ENCODE assay signal across 30 cellular contexts in genomic region chr3:67437090-67437489, GRCh38.
DNase-seq lines count a peak whose midpoint lies in the region; ATAC-seq, FAIRE-seq and TF ChIP-seq lines count a peak whose summit lies in the region.
"Had no signal": no experiment of that assay in that cellular context is flagged by ENCODE, and none has a peak within 500 bp of the region (broad histone marks: within the 10 kb centered on the region; RNA-seq: fewer than 3 reads in every experiment).

No MANE protein-coding gene starts in this region.

- no peak overlapping the region for H3K27ac ChIP-seq in H1 (ENCODE audit: low read depth, low read length)
- H3K27ac ChIP-seq in HepG2 (ENCODE audit: extremely low read length, insufficient read depth, low read length): no peak overlapping the region
- H3K27ac ChIP-seq: breast epithelium, heart right ventricle, neutrophil, PC-9, prostate gland, thyroid gland, VCaP had no signal

- TF ChIP-seq POLR2A in H1 (IDR thresholded peaks at IDR 0.05; ENCODE audit: control extremely low read depth in 1 of 2, low read depth in 2 of 2, low read length in 2 of 2): no peak
- TF ChIP-seq POLR2A in HepG2 (IDR thresholded peaks at IDR 0.05; ENCODE audit: insufficient read depth in 1 of 2, low read depth in 2 of 2, low read length in 2 of 2): no peak

- H3K79me1 ChIP-seq in H1 (ENCODE audit: low read depth, low read length): no peaks in the 10 kb centered on the region

- ATAC-seq in HepG2: no peak
- ATAC-seq in GM21360 (IDR thresholded peaks at IDR 0.05; ENCODE audit: unreplicated experiment): no peak
- no peak for ATAC-seq in HG02840 (IDR thresholded peaks at IDR 0.05; ENCODE audit: low FRiP score, unreplicated experiment)
- ATAC-seq in HG02981 (IDR thresholded peaks at IDR 0.05; ENCODE audit: unreplicated experiment): no peak
- ATAC-seq: activated CD8-positive, alpha-beta T cell treated with anti-CD3 and anti-CD28 coated beads, Interleukin-2, amount 10 ng/mL, durations not matched to agents 7 days and 5 days; heart right ventricle; naive thymus-derived CD4-positive, alpha-beta T cell; sciatic nerve had no signal

- H2BK120ac ChIP-seq in H1 (replicated peaks; ENCODE audit: low read depth, low read length): no peak overlapping the region

- no peak overlapping the region for H3K56ac ChIP-seq in H1 (replicated peaks; ENCODE audit: insufficient read length, low read depth, low read length)

- H4K20me1 ChIP-seq in H1 (replicated peaks in 1 of 2; ENCODE audit: control insufficient read depth in 1 of 2, insufficient read depth in 2 of 2, low read length in 2 of 2) (no peaks in the 10 kb centered on the region), HepG2 (ENCODE audit: insufficient read depth, low read length) (no peaks in the 10 kb centered on the region)

- no peak overlapping the region for H2AFZ ChIP-seq in H1 (ENCODE audit: low read length)
- H2AFZ ChIP-seq in HepG2 (ENCODE audit: low read length): no peak overlapping the region
- H2AFZ ChIP-seq: PC-9 had no signal

- H3K4me2 ChIP-seq in H1 (ENCODE audit: insufficient read depth in 1 of 2, low read depth in 2 of 2, low read length in 2 of 2) (no peak overlapping the region), HepG2 (ENCODE audit: low read depth, low read length) (no peak overlapping the region)
- H3K4me2 ChIP-seq: PC-9 had no signal

- no peak overlapping the region for H4K8ac ChIP-seq in H1 (ENCODE audit: extremely low read depth, insufficient read depth, low read length)

- FAIRE-seq in H1 (lab: Jason Lieb, UNC): no peak
- no peak for FAIRE-seq in HepG2 (lab: Jason Lieb, UNC)
- FAIRE-seq: GM12891 had no signal

- TF ChIP-seq EP300 in H1 (IDR thresholded peaks at IDR 0.05; ENCODE audit: borderline replicate concordance in 1 of 2, low read depth in 2 of 2, low read length in 2 of 2) (no peak), HepG2 (IDR thresholded peaks at IDR 0.05; ENCODE audit: low read depth in 2 of 2, low read length in 2 of 2) (no peak), HepG2 (CRISPR knock-in tag; IDR thresholded peaks at IDR 0.05; ENCODE audit: borderline replicate concordance) (no peak)

- CTCF ChIA-PET in H1 (lab: Charles Lee; ENCODE audit: partially characterized antibody) (no interaction called here), HepG2 (lab: Yijun Ruan, JAX; ENCODE audit: low intra/inter-chr PET ratio, low total read pairs) (no interaction called here)

- H4K91ac ChIP-seq in H1 (replicated peaks; ENCODE audit: insufficient read length, low read length): no peak overlapping the region

- WGBS in H1 (ENCODE audit: extremely low coverage in 1 of 2, insufficient coverage in 1 of 2, insufficient read length in 1 of 2, insufficient replicate concordance in 2 of 2, low coverage in 1 of 2, low lambda C conversion rate in 2 of 2, missing lambda C conversion rate in 1 of 2), 2 experiments: 94% methylated on average over 3 of the region's 3 CpGs; no CpG with 5 or more reads in 1 of the 2 experiments
- 92% methylated on average over 3 of the region's 3 CpGs for WGBS in HepG2 (ENCODE audit: low lambda C conversion rate)

- no peak overlapping the region for H4K5ac ChIP-seq in H1 (ENCODE audit: insufficient read length, low read depth, low read length)

- H3K14ac ChIP-seq in H1 (ENCODE audit: insufficient read length): no peak overlapping the region

- no peaks in the 10 kb centered on the region for H3K36me3 ChIP-seq in H1 (ENCODE audit: control insufficient read depth in 2 of 4, insufficient read depth in 4 of 4, low read length in 3 of 4)
- H3K36me3 ChIP-seq in HepG2 (replicated peaks in 1 of 2; ENCODE audit: control insufficient read depth in 1 of 2, insufficient read depth in 2 of 2, low read length in 2 of 2): no peaks in the 10 kb centered on the region
- H3K36me3 ChIP-seq: breast epithelium, HAP-1, neutrophil, prostate gland, thyroid gland had no signal

- H2BK5ac ChIP-seq in H1 (ENCODE audit: low read depth, low read length): no peak overlapping the region

- in situ Hi-C loops in HepG2 (cut with HindIII; ENCODE audit: extremely low pct_ligation_motif_present, low pct_unique_long_range_greater_than_20kb): no loop called here

- DNase-seq in EL (peak; percentile 20), NCI-H226 (peak; percentile 23), H1 (ENCODE audit: low read depth in 1 of 2, low spot score in 2 of 2) (no peak), HepG2 (ENCODE audit: low spot score) (peak; percentile 10), NCI-H146 (lab: John Stamatoyannopoulos, UW) (no peak)
- DNase-seq: activated CD8-positive, alpha-beta T cell treated with anti-CD3 and anti-CD28 coated beads, Interleukin-2, amount 10 ng/mL, durations not matched to agents 7 days and 5 days; activated naive CD4-positive, alpha-beta T cell treated with anti-CD3 and anti-CD28 coated beads, Interleukin-2, amount 50 U/mL, for 16 hours; AML-193; amygdala; CD4-positive, alpha-beta memory T cell; foreskin fibroblast; heart right ventricle; naive thymus-derived CD4-positive, alpha-beta T cell; NCI-H1105 treated with DMSO at 0.1 percent for 48 hours; NCI-H2029 treated with DMSO at 0.1 percent for 48 hours; NCI-H526; PC-9; Right ventricle myocardium superior; stimulated activated CD4-positive, alpha-beta T cell treated with anti-CD3 and anti-CD28 coated beads, Interleukin-4, amount 100 ng/mL, for 1 hour; thyroid gland had no signal

- H3K4ac ChIP-seq in H1 (replicated peaks; ENCODE audit: insufficient read length, low read depth, low read length): no peak overlapping the region

- H3K4me3 ChIP-seq in H1 (ENCODE audit: extremely low read depth in 1 of 4, insufficient read depth in 2 of 4, low read depth in 3 of 4, low read length in 4 of 4) (no peak overlapping the region), HepG2 (replicated peaks in 1 of 3; ENCODE audit: insufficient read depth in 1 of 3, low read depth in 2 of 3, low read length in 3 of 3) (no peak overlapping the region)
- H3K4me3 ChIP-seq: breast epithelium, HAP-1, heart right ventricle, PC-9, prostate gland, thyroid gland had no signal

- no peak overlapping the region for H2BK20ac ChIP-seq in H1 (ENCODE audit: low read length)

- TF ChIP-seq RAD21 in H1 (IDR thresholded peaks at IDR 0.05 in 1 of 2, conservative IDR thresholded peaks at IDR 0.05 in 1 of 2; ENCODE audit: low read depth in 2 of 2, low read length in 2 of 2) (no peak), HepG2 (CRISPR knock-in tag; IDR thresholded peaks at IDR 0.05) (no peak)

- H3K23ac ChIP-seq in H1 (ENCODE audit: insufficient read length): no peak overlapping the region

- no peak overlapping the region for H2BK15ac ChIP-seq in H1 (ENCODE audit: low read length)

- no peak overlapping the region for H2BK12ac ChIP-seq in H1 (ENCODE audit: low read depth, low read length)

- H2AK5ac ChIP-seq in H1 (ENCODE audit: low read depth, low read length): no peak overlapping the region

- no TSS peak for BruUV-seq in HepG2 (replicated peaks; lab: Mats Ljungman, UMichigan)

- TF ChIP-seq CTCF in H1 (IDR thresholded peaks at IDR 0.05; ENCODE audit: control extremely low read depth in 1 of 3, insufficient read depth in 1 of 3, low read depth in 1 of 3, low read length in 3 of 3) (no peak), HepG2 (CRISPR knock-in tag; IDR thresholded peaks at IDR 0.05) (no peak)

- H3K9me3 ChIP-seq in H1 (ENCODE audit: insufficient read depth in 2 of 2, low read depth in 1 of 2, low read length in 1 of 2) (no peaks in the 10 kb centered on the region), HepG2 (ENCODE audit: low read length) (no peaks in the 10 kb centered on the region)
- H3K9me3 ChIP-seq: breast epithelium, HAP-1, heart right ventricle, neutrophil, prostate gland, thyroid gland had no signal

- intact Hi-C loops in HepG2 (cut with micrococcal nuclease; ENCODE audit: unreplicated experiment): no loop called here

- H3K27me3 ChIP-seq in H1 (replicated peaks in 1 of 4; ENCODE audit: control insufficient read depth in 3 of 4, extremely low read depth in 1 of 4, insufficient read depth in 3 of 4, low read length in 3 of 4) (no peaks in the 10 kb centered on the region), HepG2 (ENCODE audit: control insufficient read depth in 1 of 2, insufficient read depth in 2 of 2, low read length in 2 of 2) (no peaks in the 10 kb centered on the region)
- H3K27me3 ChIP-seq: breast epithelium, heart right ventricle, neutrophil, thyroid gland had no signal

- H3K4me1 ChIP-seq in H1 (replicated peaks in 1 of 4; ENCODE audit: control insufficient read depth in 3 of 4, insufficient read depth in 4 of 4, low read length in 3 of 4): no peaks in the 10 kb centered on the region
- peaks cover 5% of the 10 kb centered on the region for H3K4me1 ChIP-seq in HepG2 (ENCODE audit: insufficient read depth, low read length)
- H3K4me1 ChIP-seq: breast epithelium, HAP-1, heart right ventricle, prostate gland, thyroid gland had no signal

- H3K9ac ChIP-seq in H1 (replicated peaks in 1 of 4; ENCODE audit: extremely low read depth in 1 of 4, low read depth in 3 of 4, low read length in 3 of 4) (no peak overlapping the region), HepG2 (ENCODE audit: insufficient read depth, low read depth, low read length) (no peak overlapping the region)

- POLR2A ChIA-PET in H1 (lab: Charles Lee; ENCODE audit: partially characterized antibody): no interaction called here
- POLR2A ChIA-PET in HepG2 (lab: Yijun Ruan, JAX): no interaction called here

- H3K18ac ChIP-seq in H1 (ENCODE audit: extremely low read depth, low read length): no peak overlapping the region

- H3K23me2 ChIP-seq in H1 (ENCODE audit: low read depth, low read length): no peaks in the 10 kb centered on the region

- H3K79me2 ChIP-seq in H1 (ENCODE audit: control insufficient read depth in 1 of 2, insufficient read depth in 2 of 2, low read length in 2 of 2) (no peaks in the 10 kb centered on the region), HepG2 (ENCODE audit: insufficient read depth, low read length) (no peaks in the 10 kb centered on the region)

TF ChIP-seq in H1, 55 proteins besides CTCF, POLR2A, EP300 and RAD21:
- TF ChIP-seq CEBPB (IDR thresholded peaks at IDR 0.05; ENCODE audit: low read depth, low read length) (peak; percentile 7; the same call in 1 of the 2 replicates), E2F6 (IDR thresholded peaks at IDR 0.05) (no peak)
TF ChIP-seq in H1: peak in this region for 1.

TF ChIP-seq in HepG2, 621 proteins besides CTCF, POLR2A, EP300 and RAD21:
- TF ChIP-seq CEBPB (IDR thresholded peaks at IDR 0.05; ENCODE audit: borderline replicate concordance, low read depth, low read length) (peak; percentile 60), CCDC6 (CRISPR knock-in tag; IDR thresholded peaks at IDR 0.05) (no peak), FOSL2 (CRISPR knock-in tag; IDR thresholded peaks at IDR 0.05) (0 out of 2 replicates have a peak, but pooled peaks have one; percentile 8), CEBPG (CRISPR knock-in tag; IDR thresholded peaks at IDR 0.05) (peak; percentile 20; the same call in 1 of the 2 replicates)

Comparison
In these comparisons a context has a peak if more than half of its experiments do, and no peak if none do; other contexts are left out.
1. DNase-seq: peak in EL (single experiment), NCI-H226 (single experiment) and HepG2 (single experiment); none in H1 (0 of 2) and NCI-H146 (single experiment).